21 cellular contexts compared by ENCODE assay signal in the genomic region with DNA sequence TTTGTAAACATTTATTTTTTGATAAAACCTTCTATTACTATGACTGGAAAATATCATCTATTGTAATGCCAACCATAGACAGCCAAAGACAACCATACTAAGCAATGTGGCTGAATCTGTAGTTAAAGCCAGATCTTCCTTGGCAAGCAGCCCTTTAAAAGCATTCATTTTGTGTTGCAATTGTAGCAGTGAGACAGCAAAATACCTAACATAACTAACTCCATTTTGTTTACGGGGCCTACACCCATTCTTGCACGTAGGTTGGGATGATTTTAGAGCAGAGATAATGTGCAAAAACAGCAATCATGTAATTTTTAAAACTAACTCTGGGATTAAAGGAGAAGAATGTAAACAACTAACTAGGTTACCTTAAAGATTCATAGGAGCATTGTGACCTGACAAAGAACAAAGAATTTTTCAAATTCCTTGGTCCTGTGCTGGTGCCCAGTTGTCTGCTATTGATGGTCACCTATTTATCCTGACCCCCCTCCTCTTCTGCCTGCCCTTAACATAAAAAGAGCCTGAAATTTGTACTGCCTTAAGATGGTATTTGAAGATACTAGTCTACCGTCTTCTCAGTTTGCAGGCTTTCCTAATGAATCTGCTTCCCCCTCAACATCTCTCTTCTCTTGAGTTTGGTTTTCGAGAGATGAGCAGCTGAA. TPM values are rescaled to one million over a fixed set of nuclear protein-coding genes. Genes with fewer than 3 reads are reported as not detected.
DNase-seq lines count a peak whose midpoint lies in the region; ATAC-seq and TF ChIP-seq lines count a peak whose summit lies in the region.
"Had no signal": no experiment of that assay in that cellular context is flagged by ENCODE, and none has a peak within 500 bp of the region (broad histone marks: within the 10 kb centered on the region; RNA-seq: fewer than 3 reads in every experiment).

No MANE protein-coding gene starts in this region.

- H2AK9ac ChIP-seq in IMR-90 (replicated peaks; ENCODE audit: low read depth, low read length, poor library complexity), result no peak overlapping the region

- H3K27me3 ChIP-seq in IMR-90 (ENCODE audit: control insufficient read depth, insufficient read depth, low read length), result no peaks in the 10 kb centered on the region
- H3K27me3 ChIP-seq: Peyer's patch had no signal

- H4K91ac ChIP-seq in IMR-90 (ENCODE audit: insufficient read depth, low read depth, low read length), result peak overlapping the region; percentile 20; the same call in 1 of the 2 replicates

- intact Hi-C loops in IMR-90 (cut with micrococcal nuclease), result loop anchor here (5.0 kb wide), 1 partner anchor 214 kb away; no protein-coding TSS in a partner anchor

- no peaks in the 10 kb centered on the region for H4K20me1 ChIP-seq in IMR-90 (ENCODE audit: insufficient read depth, low read length)

- no peak overlapping the region for H3K4me2 ChIP-seq in IMR-90 (ENCODE audit: low read depth, low read length)

- no peak overlapping the region for H2AFZ ChIP-seq in IMR-90 (replicated peaks; ENCODE audit: low read length, poor library complexity)

- H3K4me3 ChIP-seq in AG10803 (ENCODE audit: low read length), result no peak overlapping the region
- H3K4me3 ChIP-seq in IMR-90 (ENCODE audit: insufficient read depth, low read depth, low read length), result no peak overlapping the region
- H3K4me3 ChIP-seq: HAP-1, Peyer's patch, SK-N-MC had no signal

- in situ Hi-C loops in IMR-90 (cut with MboI; ENCODE audit: low sequenced_read_pairs), result no loop called here

- peaks cover 4% of the 10 kb centered on the region; the same call in 1 of the 2 replicates for H3K4me1 ChIP-seq in IMR-90 (ENCODE audit: control insufficient read depth, insufficient read depth, low read length)
- H3K4me1 ChIP-seq: HAP-1, Peyer's patch had no signal

- H3K9me3 ChIP-seq in IMR-90 (ENCODE audit: control insufficient read depth, insufficient read depth, low read length), result no peaks in the 10 kb centered on the region
- H3K9me3 ChIP-seq: Caco-2, HAP-1, Peyer's patch had no signal

- no peaks in the 10 kb centered on the region for H3K9me1 ChIP-seq in IMR-90 (ENCODE audit: insufficient read depth, low read length)

- 0 out of 2 replicates have a peak overlapping the region, but pooled peaks have one; percentile 5 for H2BK20ac ChIP-seq in IMR-90 (ENCODE audit: low read depth, low read length)

- peak; percentile 73 for DNase-seq in AG10803 (ENCODE audit: low read depth)
- peak; percentile 55 for DNase-seq in IMR-90
- peak; percentile 61 for DNase-seq in fibroblast of gingiva (ENCODE audit: low read depth)
- DNase-seq in islet precursor cell, result peak; percentile 68
- no peak for DNase-seq in NCI-H748 (lab: John Stamatoyannopoulos, UW; ENCODE audit: unreplicated experiment)
- no peak for DNase-seq in T-helper 9 cell
- no peak for DNase-seq in DMS79 treated with DMSO at 0.1 percent for 48 hours (lab: John Stamatoyannopoulos, UW)
- DNase-seq: AML-193, DMS153, NCI-H1436 treated with DMSO at 0.1 percent for 48 hours, NCI-H2081, NCI-H510A, NCI-H82, Peyer's patch had no signal

- TF ChIP-seq CTCF in AG10803 (conservative IDR thresholded peaks at IDR 0.05; ENCODE audit: low read length) (no peak), IMR-90 (conservative IDR thresholded peaks at IDR 0.05; ENCODE audit: low read depth, low read length) (no peak)

- H2BK5ac ChIP-seq in IMR-90 (ENCODE audit: low read depth, low read length, poor library complexity, severe bottlenecking), result peak overlapping the region; percentile 58

- BruUV-seq in IMR-90 (replicated peaks; lab: Mats Ljungman, UMichigan), result no TSS peak

- no peak overlapping the region for H3K27ac ChIP-seq in IMR-90 (ENCODE audit: insufficient read depth, low read length)
- H3K27ac ChIP-seq: HL-60, Peyer's patch, SK-N-MC had no signal

- H3K56ac ChIP-seq in IMR-90 (ENCODE audit: extremely low read depth, insufficient read depth, low read length), result no peak overlapping the region

- H2BK15ac ChIP-seq in IMR-90 (ENCODE audit: low read depth, low read length), result no peak overlapping the region

- no peaks in the 10 kb centered on the region for H3K79me1 ChIP-seq in IMR-90 (ENCODE audit: low read depth in 1 of 2, low read length in 2 of 2)

- no peak overlapping the region for H3K23ac ChIP-seq in IMR-90 (ENCODE audit: low read depth, low read length)

- peak overlapping the region; percentile 50; the same call in 1 of the 2 replicates for H4K5ac ChIP-seq in IMR-90 (ENCODE audit: low read depth, low read length)

- no peaks in the 10 kb centered on the region for H3K36me3 ChIP-seq in IMR-90 (ENCODE audit: control insufficient read depth, insufficient read depth, low read length)
- H3K36me3 ChIP-seq: HAP-1, Peyer's patch had no signal

- no CpG with 5 or more reads among the region's 4 CpGs for WGBS in IMR-90 (ENCODE audit: extremely low coverage in 2 of 2, insufficient read length in 1 of 2), 2 experiments

- ATAC-seq in IMR-90 (ENCODE audit: low read depth), result peak; percentile 25; the same call in 1 of the 2 replicates
- ATAC-seq in HG03097 (IDR thresholded peaks at IDR 0.05; ENCODE audit: low FRiP score, unreplicated experiment), result no peak
- ATAC-seq: Right ventricle myocardium inferior had no signal

- TF ChIP-seq POLR2A in IMR-90 (IDR thresholded peaks at IDR 0.05; ENCODE audit: low read depth, low read length), result no peak

- TF ChIP-seq RAD21 in IMR-90 (IDR thresholded peaks at IDR 0.05; ENCODE audit: low read length), result no peak

- POLR2A ChIA-PET in IMR-90 (lab: Charles Lee; ENCODE audit: unreplicated experiment), result interaction anchor here (0.6 kb wide), 1 partner anchor 456 kb away, joined by 4 read pairs; no protein-coding TSS in a partner anchor

- H2BK120ac ChIP-seq in IMR-90 (ENCODE audit: low read depth, low read length), result peak overlapping the region; percentile 4; the same call in 1 of the 2 replicates

- no peak overlapping the region for H3K9ac ChIP-seq in IMR-90 (ENCODE audit: low read depth, low read length)

- CTCF ChIA-PET in IMR-90 (lab: Yijun Ruan, JAX), result no interaction called here

- no peak overlapping the region for H3K4ac ChIP-seq in IMR-90 (ENCODE audit: low read depth, low read length)

- no peak overlapping the region for H2AK5ac ChIP-seq in IMR-90 (ENCODE audit: low read depth, low read length)

- peak overlapping the region; percentile 42; the same call in 1 of the 2 replicates for H3K18ac ChIP-seq in IMR-90 (ENCODE audit: low read depth, low read length)

- dilution Hi-C loops in IMR-90 (cut with HindIII; ENCODE audit: low sequenced_read_pairs, unreplicated experiment), result no loop called here

- H3K14ac ChIP-seq in IMR-90 (replicated peaks; ENCODE audit: low read depth, low read length), result no peak overlapping the region

- no peak overlapping the region; a peak in 1 of 4 replicates for H4K8ac ChIP-seq in IMR-90 (ENCODE audit: low read depth in 2 of 2, low read length in 2 of 2)

TF ChIP-seq in IMR-90, 13 proteins besides CTCF, POLR2A, EP300 and RAD21:
- TF ChIP-seq CEBPB (IDR thresholded peaks at IDR 0.05; ENCODE audit: low read depth, low read length), result peak; percentile 65
- no peak for TF ChIP-seq MAZ (IDR thresholded peaks at IDR 0.05; ENCODE audit: borderline replicate concordance, low read depth, low read length)
- no peak for TF ChIP-seq ELK1 (IDR thresholded peaks at IDR 0.05; ENCODE audit: borderline replicate concordance, low read depth, low read length)
- TF ChIP-seq NFE2L2 (IDR thresholded peaks at IDR 0.05; ENCODE audit: low read depth, low read length), result peak; percentile 74; the same call in 1 of the 2 replicates
- TF ChIP-seq MXI1 (IDR thresholded peaks at IDR 0.05; ENCODE audit: borderline replicate concordance, low read depth, low read length), result no peak
- TF ChIP-seq CHD1 (IDR thresholded peaks at IDR 0.05; ENCODE audit: low read depth, low read length), result no peak
- no peak for TF ChIP-seq RCOR1 (IDR thresholded peaks at IDR 0.05; ENCODE audit: insufficient replicate concordance, low read length)
- TF ChIP-seq MAFK (IDR thresholded peaks at IDR 0.05; ENCODE audit: low read depth, low read length), result no peak
- TF ChIP-seq BHLHE40 (IDR thresholded peaks at IDR 0.05; ENCODE audit: low read depth, low read length), result no peak
- no peak for TF ChIP-seq SMC3 (IDR thresholded peaks at IDR 0.05; ENCODE audit: low read depth, low read length)
- TF ChIP-seq RFX5 (IDR thresholded peaks at IDR 0.05; ENCODE audit: low read depth, low read length), result no peak
- no peak for TF ChIP-seq FOS (IDR thresholded peaks at IDR 0.05; ENCODE audit: low read depth, low read length)
- no peak for TF ChIP-seq USF2 (IDR thresholded peaks at IDR 0.05; ENCODE audit: low read depth, low read length)

RNA-seq across cellular contexts. Expression of gene IFNA1, which starts 10.6 kb away (rescaled TPM):
- not detected in 2 replicates for total RNA-seq in IMR-90 (2012; rRNA removed)
- polyA plus RNA-seq in IMR-90 (2012; rRNA removed), result not detected in 2 replicates
- polyA plus RNA-seq in IMR-90 (2012; cell fraction: cytosol; rRNA removed), result not detected in 2 replicates
- polyA plus RNA-seq in IMR-90 (2012; cell fraction: nucleus; rRNA removed; ENCODE audit: low replicate concordance), result not detected in 2 replicates
- total RNA-seq: A673, Caco-2, Peyer's patch, Right ventricle myocardium inferior had no signal

RNA-seq across cellular contexts. Expression of gene IFNE, which starts 31.2 kb away (rescaled TPM):
- 1.8 and 1.9 TPM in 2 replicates for total RNA-seq in IMR-90 (2012; rRNA removed)
- 0.96 and 1.4 TPM in 2 replicates for polyA plus RNA-seq in IMR-90 (2012; rRNA removed)
- polyA plus RNA-seq in IMR-90 (2012; cell fraction: cytosol; rRNA removed), result not detected in 2 replicates
- 1.5 and 8.6 TPM in 2 replicates for polyA plus RNA-seq in IMR-90 (2012; cell fraction: nucleus; rRNA removed; ENCODE audit: low replicate concordance)
- total RNA-seq: A673, Right ventricle myocardium inferior had no signal

RNA-seq across cellular contexts. Expression of gene IFNA8, which starts 41.9 kb away (rescaled TPM):
- total RNA-seq in IMR-90 (2012; rRNA removed), result not detected in 2 replicates
- polyA plus RNA-seq in IMR-90 (2012; rRNA removed), result not detected in 2 replicates
- not detected in 2 replicates for polyA plus RNA-seq in IMR-90 (2012; cell fraction: cytosol; rRNA removed)
- polyA plus RNA-seq in IMR-90 (2012; cell fraction: nucleus; rRNA removed; ENCODE audit: low replicate concordance), result not detected in 2 replicates
- total RNA-seq: A673, Caco-2, Peyer's patch, Right ventricle myocardium inferior had no signal

Comparison
In these comparisons a context has a peak if more than half of its experiments do, and no peak if none do; other contexts are left out.
1. DNase-seq: peak in AG10803 (single experiment), IMR-90 (single experiment), fibroblast of gingiva (single experiment) and islet precursor cell (single experiment); none in NCI-H748 (single experiment), T-helper 9 cell (single experiment) and DMS79 treated with DMSO at 0.1 percent for 48 hours (single experiment).